ENCODE assay signal across 2 cellular contexts in the genomic region with DNA sequence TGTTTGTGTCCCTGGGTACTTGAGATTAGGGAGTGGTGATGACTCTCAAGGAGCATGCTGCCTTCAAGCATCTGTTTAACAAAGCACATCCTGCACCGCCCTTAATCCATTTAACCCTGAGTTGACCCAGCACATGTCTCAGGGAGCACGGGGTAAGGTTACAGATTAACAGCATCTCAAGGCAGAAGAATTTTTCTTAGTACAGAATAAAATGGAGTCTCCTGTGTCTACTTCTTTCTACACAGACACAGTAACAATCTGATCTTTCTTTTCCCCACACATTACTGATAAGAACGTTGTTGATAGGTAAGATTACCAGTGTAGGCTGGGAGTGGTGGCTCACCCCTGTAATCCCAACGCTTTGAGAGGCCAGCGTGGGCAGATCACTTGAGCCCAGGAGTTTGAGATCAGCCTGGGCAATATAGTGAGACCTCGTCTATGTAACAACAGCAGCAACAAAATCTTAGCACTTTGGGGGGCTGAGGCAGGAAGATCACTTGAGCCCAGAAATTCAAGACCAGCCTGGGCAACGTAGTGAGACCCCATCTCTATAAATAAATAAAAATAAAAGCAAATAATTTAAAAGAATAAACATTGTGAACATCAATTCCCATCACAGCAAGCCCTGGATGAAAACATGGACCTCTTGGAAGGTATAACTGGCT. TPM values are rescaled to one million over a fixed set of nuclear protein-coding genes. Genes with fewer than 3 reads are reported as not detected.
"Had no signal": no experiment of that assay in that cellular context is flagged by ENCODE, and none has a peak within 500 bp of the region (broad histone marks: within the 10 kb centered on the region; RNA-seq: fewer than 3 reads in every experiment).

No MANE protein-coding gene starts in this region.

RNA-seq across cellular contexts. Expression of a gene that starts 14.2 kb away (rescaled TPM):
- total RNA-seq: bronchial epithelial cell, fibroblast of villous mesenchyme had no signal
